1 cellular context compared by ENCODE assay signal in genomic region chr21:45818904-45819285, GRCh38.
TF ChIP-seq lines count a peak whose summit lies in the region.

No MANE protein-coding gene starts in this region.

TF ChIP-seq in HEK293, 187 proteins besides CTCF, POLR2A, EP300 and RAD21 (continued from another document):
- TF ChIP-seq PRDM2 (tag by site-specific recombination; IDR thresholded peaks at IDR 0.05; ENCODE audit: borderline replicate concordance) = no peak
- TF ChIP-seq, protein P1, sequence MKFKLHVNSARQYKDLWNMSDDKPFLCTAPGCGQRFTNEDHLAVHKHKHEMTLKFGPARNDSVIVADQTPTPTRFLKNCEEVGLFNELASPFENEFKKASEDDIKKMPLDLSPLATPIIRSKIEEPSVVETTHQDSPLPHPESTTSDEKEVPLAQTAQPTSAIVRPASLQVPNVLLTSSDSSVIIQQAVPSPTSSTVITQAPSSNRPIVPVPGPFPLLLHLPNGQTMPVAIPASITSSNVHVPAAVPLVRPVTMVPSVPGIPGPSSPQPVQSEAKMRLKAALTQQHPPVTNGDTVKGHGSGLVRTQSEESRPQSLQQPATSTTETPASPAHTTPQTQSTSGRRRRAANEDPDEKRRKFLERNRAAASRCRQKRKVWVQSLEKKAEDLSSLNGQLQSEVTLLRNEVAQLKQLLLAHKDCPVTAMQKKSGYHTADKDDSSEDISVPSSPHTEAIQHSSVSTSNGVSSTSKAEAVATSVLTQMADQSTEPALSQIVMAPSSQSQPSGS (tag by site-specific recombination; IDR thresholded peaks at IDR 0.05; ENCODE audit: low read depth) = no peak
- peak; percentile 84 for TF ChIP-seq ZIC2 (tag by site-specific recombination; IDR thresholded peaks at IDR 0.05)
- no peak for TF ChIP-seq KLF10 (tag by site-specific recombination; IDR thresholded peaks at IDR 0.05)
- TF ChIP-seq EGR2 (tag by site-specific recombination; IDR thresholded peaks at IDR 0.05; ENCODE audit: low read depth) = peak; percentile 78
